In the genomic region with DNA sequence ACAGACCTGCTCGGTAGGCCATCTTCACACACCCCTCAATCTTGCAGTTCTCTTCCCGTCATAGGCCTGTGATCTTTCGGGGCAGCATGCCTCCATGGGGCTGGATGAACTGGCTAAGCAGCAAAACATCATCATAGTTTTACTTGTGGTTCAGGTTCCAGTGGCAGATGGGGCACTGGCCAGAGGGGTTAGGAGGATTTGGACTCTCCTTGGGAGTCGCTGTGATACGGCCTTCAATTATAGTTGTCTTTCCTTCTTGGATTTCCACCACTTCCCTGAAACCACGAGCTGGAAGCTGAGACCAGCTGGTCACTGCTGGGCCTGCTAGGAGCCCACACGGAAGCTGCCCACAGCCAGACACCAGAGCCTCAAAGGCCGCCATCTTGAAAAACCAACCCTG, we compare ENCODE assay signal across 24 cellular contexts. TPM values are rescaled to one million over a fixed set of nuclear protein-coding genes. Genes with fewer than 3 reads are reported as not detected.
DNase-seq lines count a peak whose midpoint lies in the region; ATAC-seq, FAIRE-seq and TF ChIP-seq lines count a peak whose summit lies in the region.
"Had no signal": no experiment of that assay in that cellular context is flagged by ENCODE, and none has a peak within 500 bp of the region (broad histone marks: within the 10 kb centered on the region; RNA-seq: fewer than 3 reads in every experiment).

No MANE protein-coding gene starts in this region.

- H2AFZ ChIP-seq in H9 (ENCODE audit: low read length) = no peak overlapping the region
- H2AFZ ChIP-seq in astrocyte (ENCODE audit: low read depth, low read length) = no peak overlapping the region
- H2AFZ ChIP-seq: GM23248 had no signal

- no CpG with 5 or more reads among the region's 8 CpGs for WGBS in H9 (ENCODE audit: extremely low coverage, insufficient read length, low lambda C conversion rate)
- 90 to 94% (median 93%) methylated on average over 8 of the region's 8 CpGs for WGBS in psoas muscle, 3 donors

- DNase-seq in activated CD8-positive, alpha-beta T cell treated with anti-CD3 and anti-CD28 coated beads for 36 hours = no peak
- no peak for DNase-seq in activated CD8-positive, alpha-beta T cell treated with anti-CD3 and anti-CD28 coated beads, Interleukin-2, amount 10 ng/mL, durations not matched to agents 7 days and 5 days
- DNase-seq in H9 (no peak), astrocyte (ENCODE audit: low read depth) (no peak), psoas muscle (no peak)
- DNase-seq in activated naive CD4-positive, alpha-beta T cell treated with Interleukin-2 at 50 U/mL for 16 hours = no peak
- DNase-seq: AML-193; Caco-2; CD4-positive, alpha-beta T cell; GM23248; HFFc6 had no signal

- H3K23me2 ChIP-seq in H9 (ENCODE audit: insufficient read length, low read depth, low read length, poor library complexity, severe bottlenecking) = no peaks in the 10 kb centered on the region

- POLR2A ChIA-PET in activated CD8-positive, alpha-beta T cell treated with anti-CD3 and anti-CD28 coated beads for 36 hours (lab: Charles Lee) = interaction anchor here (0.8 to 1.0 kb wide), 3 partner anchors 16 to 215 kb away, joined by 3 to 4 read pairs (median 4); a partner anchor contains a TSS
- POLR2A ChIA-PET in activated CD8-positive, alpha-beta T cell treated with anti-CD3 and anti-CD28 coated beads, Interleukin-2, amount 10 ng/mL, durations not matched to agents 7 days and 5 days (lab: Charles Lee) = no interaction called here

- ATAC-seq in activated CD8-positive, alpha-beta T cell treated with anti-CD3 and anti-CD28 coated beads for 36 hours = no peak
- no peak for ATAC-seq in activated CD8-positive, alpha-beta T cell treated with anti-CD3 and anti-CD28 coated beads, Interleukin-2, amount 10 ng/mL, durations not matched to agents 7 days and 5 days
- ATAC-seq in psoas muscle = peak in 3 of 4 donors; percentile 40 to 60 (median 49)
- ATAC-seq in GM21360 (IDR thresholded peaks at IDR 0.05; ENCODE audit: unreplicated experiment) = no peak
- no peak for ATAC-seq in HG03039 (IDR thresholded peaks at IDR 0.05; ENCODE audit: unreplicated experiment)
- ATAC-seq: A549, HCT116 had no signal

- H3K14ac ChIP-seq in H9 (ENCODE audit: insufficient read depth, low read length) = no peak overlapping the region

- H3K27ac ChIP-seq in H9 (ENCODE audit: insufficient read length, low read depth, low read length) = no peak overlapping the region
- no peak overlapping the region for H3K27ac ChIP-seq in astrocyte (ENCODE audit: low read depth, low read length)
- H3K27ac ChIP-seq in psoas muscle = no peak overlapping the region
- H3K27ac ChIP-seq: 22Rv1, A549, C4-2B, GM23248 had no signal

- H3K27me3 ChIP-seq in H9 (ENCODE audit: insufficient read depth, low read length) = no peaks in the 10 kb centered on the region
- H3K27me3 ChIP-seq in astrocyte (ENCODE audit: insufficient read depth, low read length) = no peaks in the 10 kb centered on the region
- H3K27me3 ChIP-seq in psoas muscle (ENCODE audit: insufficient read depth in 3 of 3, low read length in 2 of 3) = no peaks in the 10 kb centered on the region

- H3K79me1 ChIP-seq in H9 (ENCODE audit: insufficient read depth, low read depth, low read length, poor library complexity, severe bottlenecking) = peaks cover 15% of the 10 kb centered on the region

- no peak overlapping the region for H3K4ac ChIP-seq in H9 (ENCODE audit: low read depth, low read length)

- H2BK20ac ChIP-seq in H9 (ENCODE audit: low read depth, low read length, poor library complexity, severe bottlenecking) = no peak overlapping the region

- no peak overlapping the region for H3K23ac ChIP-seq in H9 (ENCODE audit: insufficient read length, low read depth, low read length)

- H3K4me1 Mint-ChIP-seq in activated CD8-positive, alpha-beta T cell treated with anti-CD3 and anti-CD28 coated beads for 36 hours (ENCODE audit: low read depth) = peaks cover 5% of the 10 kb centered on the region
- H3K4me1 Mint-ChIP-seq in activated CD8-positive, alpha-beta T cell treated with anti-CD3 and anti-CD28 coated beads, Interleukin-2, amount 10 ng/mL, durations not matched to agents 7 days and 5 days (ENCODE audit: low read depth) = peaks cover 5% of the 10 kb centered on the region
- H3K4me1 Mint-ChIP-seq in H9 (no peaks in the 10 kb centered on the region; a peak in 1 of 4 replicates), astrocyte (ENCODE audit: low read depth, unreplicated experiment) (no peaks in the 10 kb centered on the region)

- H4K5ac ChIP-seq in H9 (ENCODE audit: insufficient read length, low read depth, low read length) = no peak overlapping the region

- H3K18ac ChIP-seq in H9 (ENCODE audit: insufficient read length, low read depth, low read length) = no peak overlapping the region

- H4K20me1 ChIP-seq in H9 (ENCODE audit: control insufficient read depth, insufficient read depth, insufficient read length) (no peaks in the 10 kb centered on the region), astrocyte (ENCODE audit: insufficient read depth, low read length) (no peaks in the 10 kb centered on the region)

- no peak overlapping the region for H2BK120ac ChIP-seq in H9 (ENCODE audit: low read depth, low read length, poor library complexity, severe bottlenecking)

- no peak overlapping the region for H4K91ac ChIP-seq in H9 (ENCODE audit: insufficient read length, low read depth, low read length)

- H2AK5ac ChIP-seq in H9 (ENCODE audit: insufficient read length, low read length) = no peak overlapping the region

- no peak overlapping the region for H3T11ph ChIP-seq in H9 (ENCODE audit: low read length)

- H3K36me3 ChIP-seq in astrocyte (ENCODE audit: insufficient read depth, low read length) = no peaks in the 10 kb centered on the region
- peaks cover 0 to 32% of the 10 kb centered on the region in 2 donors for H3K36me3 ChIP-seq in psoas muscle (ENCODE audit: insufficient read depth in 1 of 2, low read depth in 1 of 2)

- no peak overlapping the region for H3K4me2 ChIP-seq in H9 (ENCODE audit: insufficient read depth, insufficient read length, low read length)
- no peak overlapping the region for H3K4me2 ChIP-seq in astrocyte (ENCODE audit: low read length)
- H3K4me2 ChIP-seq: A549 had no signal

- H4K8ac ChIP-seq in H9 (replicated peaks; ENCODE audit: insufficient read length, low read depth, low read length) = no peak overlapping the region

- no peak overlapping the region for H3K4me3 ChIP-seq in astrocyte (ENCODE audit: insufficient read depth, low read depth, low read length)
- no peak overlapping the region for H3K4me3 ChIP-seq in psoas muscle
- H3K4me3 ChIP-seq: A549, GM23248 had no signal

- H3K4me1 ChIP-seq in H9 (ENCODE audit: insufficient read depth, low read length) = no peaks in the 10 kb centered on the region
- no peaks in the 10 kb centered on the region for H3K4me1 ChIP-seq in astrocyte (ENCODE audit: insufficient read depth, low read length)
- H3K4me1 ChIP-seq in psoas muscle = no peaks in the 10 kb centered on the region
- H3K4me1 ChIP-seq: A549, Caco-2 had no signal

- H3K79me2 ChIP-seq in H9 (ENCODE audit: insufficient read depth, low read length) (peaks cover 39% of the 10 kb centered on the region; the same call in 1 of the 2 replicates), astrocyte (ENCODE audit: insufficient read depth, low read length) (no peaks in the 10 kb centered on the region)

- peaks cover 59% of the 10 kb centered on the region for H3K36me3 Mint-ChIP-seq in activated CD8-positive, alpha-beta T cell treated with anti-CD3 and anti-CD28 coated beads for 36 hours (ENCODE audit: low read depth)
- peaks cover 59% of the 10 kb centered on the region for H3K36me3 Mint-ChIP-seq in activated CD8-positive, alpha-beta T cell treated with anti-CD3 and anti-CD28 coated beads, Interleukin-2, amount 10 ng/mL, durations not matched to agents 7 days and 5 days (ENCODE audit: low read depth)
- H3K36me3 Mint-ChIP-seq in H9 (ENCODE audit: insufficient read depth in 1 of 3, low read depth in 3 of 3) (peaks cover 71 to 93% (median 91%) of the 10 kb centered on the region in 3 experiments), astrocyte (ENCODE audit: low read depth, unreplicated experiment) (peaks cover 20% of the 10 kb centered on the region)

- H3K9ac ChIP-seq in H9 (ENCODE audit: extremely low read depth, insufficient read length, low read length) = no peak overlapping the region
- H3K9ac ChIP-seq in astrocyte (ENCODE audit: low read length) = no peak overlapping the region
- H3K9ac ChIP-seq: GM23248 had no signal

- H3K27me3 Mint-ChIP-seq in activated CD8-positive, alpha-beta T cell treated with anti-CD3 and anti-CD28 coated beads for 36 hours = no peaks in the 10 kb centered on the region
- H3K27me3 Mint-ChIP-seq in activated CD8-positive, alpha-beta T cell treated with anti-CD3 and anti-CD28 coated beads, Interleukin-2, amount 10 ng/mL, durations not matched to agents 7 days and 5 days (ENCODE audit: low read depth) = no peaks in the 10 kb centered on the region
- peaks cover 2% of the 10 kb centered on the region; the same call in 1 of the 2 replicates for H3K27me3 Mint-ChIP-seq in H9 (ENCODE audit: low read depth)
- H3K27me3 Mint-ChIP-seq in astrocyte (ENCODE audit: low read depth, unreplicated experiment) = no peaks in the 10 kb centered on the region
- H3K27me3 Mint-ChIP-seq: CD4-positive, alpha-beta T cell had no signal

- H3K56ac ChIP-seq in H9 (ENCODE audit: insufficient read length, low read depth, low read length) = no peak overlapping the region

- TF ChIP-seq CTCF in activated CD8-positive, alpha-beta T cell treated with anti-CD3 and anti-CD28 coated beads for 36 hours (IDR thresholded peaks at IDR 0.05) = no peak
- TF ChIP-seq CTCF in H9 (conservative IDR thresholded peaks at IDR 0.05) (no peak), astrocyte (IDR thresholded peaks at IDR 0.05; ENCODE audit: insufficient read depth, low read depth, low read length) (no peak), psoas muscle (IDR thresholded peaks at IDR 0.05) (no peak)

- CTCF ChIA-PET in activated CD8-positive, alpha-beta T cell treated with anti-CD3 and anti-CD28 coated beads for 36 hours (lab: Charles Lee) = no interaction called here
- CTCF ChIA-PET in activated CD8-positive, alpha-beta T cell treated with anti-CD3 and anti-CD28 coated beads, Interleukin-2, amount 10 ng/mL, durations not matched to agents 7 days and 5 days (lab: Charles Lee) = interaction anchor here (0.7 kb wide), 1 partner anchor 180 kb away, joined by 4 read pairs; no protein-coding TSS in a partner anchor

- peak overlapping the region; percentile 38 for H3K27ac Mint-ChIP-seq in activated CD8-positive, alpha-beta T cell treated with anti-CD3 and anti-CD28 coated beads for 36 hours
- no peak overlapping the region for H3K27ac Mint-ChIP-seq in activated CD8-positive, alpha-beta T cell treated with anti-CD3 and anti-CD28 coated beads, Interleukin-2, amount 10 ng/mL, durations not matched to agents 7 days and 5 days
- H3K27ac Mint-ChIP-seq in H9 (peak overlapping the region in 2 of 3 experiments; percentile 34; a peak in 1 of 7 replicates), astrocyte (ENCODE audit: unreplicated experiment) (peak overlapping the region; percentile 53)
- H3K27ac Mint-ChIP-seq: CD4-positive, alpha-beta T cell; HFFc6 had no signal

- no peak overlapping the region for H2BK15ac ChIP-seq in H9 (ENCODE audit: low read depth, low read length)

- H3K9me3 ChIP-seq in H9 (ENCODE audit: control insufficient read depth, low read depth, low read length) (no peaks in the 10 kb centered on the region), astrocyte (ENCODE audit: insufficient read depth, low read depth, low read length) (no peaks in the 10 kb centered on the region), psoas muscle (no peaks in the 10 kb centered on the region)
- H3K9me3 ChIP-seq: A549, Caco-2 had no signal

- no peak overlapping the region for H3K4me3 Mint-ChIP-seq in activated CD8-positive, alpha-beta T cell treated with anti-CD3 and anti-CD28 coated beads for 36 hours
- H3K4me3 Mint-ChIP-seq in activated CD8-positive, alpha-beta T cell treated with anti-CD3 and anti-CD28 coated beads, Interleukin-2, amount 10 ng/mL, durations not matched to agents 7 days and 5 days = no peak overlapping the region
- H3K4me3 Mint-ChIP-seq in H9 (no peak overlapping the region), astrocyte (ENCODE audit: unreplicated experiment) (no peak overlapping the region)
- H3K4me3 Mint-ChIP-seq: CD4-positive, alpha-beta T cell; HFFc6 had no signal

- no peak overlapping the region for H2BK12ac ChIP-seq in H9 (ENCODE audit: insufficient read length, low read depth, low read length)

- intact Hi-C loops in activated CD8-positive, alpha-beta T cell treated with anti-CD3 and anti-CD28 coated beads for 36 hours (cut with micrococcal nuclease) = no loop called here
- intact Hi-C loops in psoas muscle (cut with DNase I) = no loop called here

- FAIRE-seq in astrocyte (lab: Jason Lieb, UNC) = no peak
- FAIRE-seq: A549, D721Med, G401.6, GM12891, GM19239, H54, HTR-8/SVneo had no signal

- no peak overlapping the region for H2BK5ac ChIP-seq in H9 (ENCODE audit: insufficient read length, low read length)

- H3K9me3 Mint-ChIP-seq in activated CD8-positive, alpha-beta T cell treated with anti-CD3 and anti-CD28 coated beads for 36 hours = peaks cover 6% of the 10 kb centered on the region
- peaks cover 7% of the 10 kb centered on the region for H3K9me3 Mint-ChIP-seq in activated CD8-positive, alpha-beta T cell treated with anti-CD3 and anti-CD28 coated beads, Interleukin-2, amount 10 ng/mL, durations not matched to agents 7 days and 5 days (ENCODE audit: insufficient read depth)
- H3K9me3 Mint-ChIP-seq in H9 (peaks cover 8 to 9% of the 10 kb centered on the region in 2 experiments), astrocyte (ENCODE audit: unreplicated experiment) (no peaks in the 10 kb centered on the region)
- H3K9me3 Mint-ChIP-seq: CD4-positive, alpha-beta T cell had no signal

RNA-seq across cellular contexts. Expression of a gene that starts 15.7 kb away (rescaled TPM):
- total RNA-seq in activated CD8-positive, alpha-beta T cell treated with anti-CD3 and anti-CD28 coated beads for 36 hours = 10 to 100 TPM; 30.4 to 32.8 TPM
- 10 to 100 TPM; 29.7 to 30.3 TPM for total RNA-seq in activated CD8-positive, alpha-beta T cell treated with anti-CD3 and anti-CD28 coated beads, Interleukin-2, amount 10 ng/mL, durations not matched to agents 7 days and 5 days
- 86.0 and 88.2 TPM in 2 replicates for total RNA-seq in H9 (2021)
- 9.1 and 9.9 TPM in 2 replicates for total RNA-seq in astrocyte
- total RNA-seq in psoas muscle = 1 to 10 TPM; 1.3 to 8.1 (median 3.2) TPM
- polyA plus RNA-seq in psoas muscle = 1 to 10 TPM; 2.3 to 9.4 (median 2.6) TPM

RNA-seq across cellular contexts. Expression of a gene that starts 33.3 kb away (rescaled TPM):
- total RNA-seq in activated CD8-positive, alpha-beta T cell treated with anti-CD3 and anti-CD28 coated beads for 36 hours = not detected
- total RNA-seq in activated CD8-positive, alpha-beta T cell treated with anti-CD3 and anti-CD28 coated beads, Interleukin-2, amount 10 ng/mL, durations not matched to agents 7 days and 5 days = not detected
- total RNA-seq in H9 (2021) (not detected in 2 replicates), astrocyte (not detected in 2 replicates), psoas muscle (under 1 TPM in 1 of 4 donors, not detected in 3; 0.49 TPM)
- polyA plus RNA-seq in psoas muscle = under 1 TPM in 1 of 3 donors, not detected in 2; 0.09 TPM
- total RNA-seq: Caco-2; CD4-positive, alpha-beta T cell; GM23248; HFFc6 had no signal
- polyA plus RNA-seq: A549, BJ, GM23248 had no signal

RNA-seq across cellular contexts. Expression of a gene that starts 44.6 kb away (rescaled TPM):
- 10 to 100 TPM; 23.2 to 31.0 TPM for total RNA-seq in activated CD8-positive, alpha-beta T cell treated with anti-CD3 and anti-CD28 coated beads for 36 hours
- total RNA-seq in activated CD8-positive, alpha-beta T cell treated with anti-CD3 and anti-CD28 coated beads, Interleukin-2, amount 10 ng/mL, durations not matched to agents 7 days and 5 days = 10 to 100 TPM; 34.1 to 37.7 TPM
- total RNA-seq in H9 (2021) (19.2 and 22.0 TPM in 2 replicates), astrocyte (23.3 and 25.0 TPM in 2 replicates), psoas muscle (10 to 100 TPM; 15.7 to 22.9 (median 20.6) TPM)
- 10 to 100 TPM; 21.7 to 28.8 (median 26.3) TPM for polyA plus RNA-seq in psoas muscle

Comparison
In these comparisons a context has a peak if more than half of its experiments do, and no peak if none do; other contexts are left out.
1. ATAC-seq: peak in psoas muscle (3 of 4); none in activated CD8-positive, alpha-beta T cell treated with anti-CD3 and anti-CD28 coated beads for 36 hours (single experiment), activated CD8-positive, alpha-beta T cell treated with anti-CD3 and anti-CD28 coated beads, Interleukin-2, amount 10 ng/mL, durations not matched to agents 7 days and 5 days (single experiment), GM21360 (single experiment) and HG03039 (single experiment).